26 cellular contexts compared by ENCODE assay signal in the genomic region with DNA sequence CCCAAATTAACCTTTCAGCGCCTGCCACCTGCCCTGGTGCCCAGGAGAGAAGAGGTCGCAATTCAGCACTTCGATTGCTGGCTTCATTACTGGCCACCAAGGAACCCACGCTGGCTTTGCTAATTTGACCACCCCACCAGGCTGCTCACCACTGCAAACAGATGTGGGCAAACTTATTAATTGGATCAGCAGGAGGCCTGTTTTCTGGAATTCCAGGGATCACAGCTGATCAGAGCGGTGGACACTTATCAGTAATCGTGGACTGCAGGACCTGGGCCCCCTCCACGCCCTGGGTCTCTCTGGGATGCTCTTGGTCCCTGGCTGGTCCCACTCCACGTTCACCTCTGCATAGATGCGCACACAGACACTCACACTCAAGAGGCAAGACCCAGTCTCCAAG. TPM values are rescaled to one million over a fixed set of nuclear protein-coding genes. Genes with fewer than 3 reads are reported as not detected.
A peak's percentile ranks its signal among the peaks of the same experiment; 100 is the strongest.
DNase-seq lines count a peak whose midpoint lies in the region; ATAC-seq, FAIRE-seq and TF ChIP-seq lines count a peak whose summit lies in the region.
"Had no signal": no experiment of that assay in that cellular context is flagged by ENCODE, and none has a peak within 500 bp of the region (broad histone marks: within the 10 kb centered on the region; RNA-seq: fewer than 3 reads in every experiment).

No MANE protein-coding gene starts in this region.

- no peak for TF ChIP-seq RAD21 in H1 (IDR thresholded peaks at IDR 0.05 in 1 of 2, conservative IDR thresholded peaks at IDR 0.05 in 1 of 2; ENCODE audit: low read depth in 2 of 2, low read length in 2 of 2)

- H3K56ac ChIP-seq in H1 (replicated peaks; ENCODE audit: insufficient read length, low read depth, low read length): no peak overlapping the region

- H2AK5ac ChIP-seq in H1 (ENCODE audit: low read depth, low read length) (no peak overlapping the region), neuronal stem cell (ENCODE audit: low read depth, low read length) (no peak overlapping the region)

- H3K27ac ChIP-seq in BLaER1 treated with 17β-estradiol and CSF1 and Interleukin-3, amounts not matched to agents 10 nM and 100 nM: no peak overlapping the region
- H3K27ac ChIP-seq in H1 (ENCODE audit: low read depth, low read length) (no peak overlapping the region), neuronal stem cell (replicated peaks; ENCODE audit: low read length) (no peak overlapping the region), gastrocnemius medialis (no peak overlapping the region)

- no peak overlapping the region for H2BK120ac ChIP-seq in H1 (replicated peaks; ENCODE audit: low read depth, low read length)
- H2BK120ac ChIP-seq in neuronal stem cell (ENCODE audit: low read depth, low read length): no peak overlapping the region

- H2BK5ac ChIP-seq in H1 (ENCODE audit: low read depth, low read length) (no peak overlapping the region), neuronal stem cell (ENCODE audit: low read length) (peak overlapping the region; percentile 19)

- no peak for TF ChIP-seq CTCF in H1 (IDR thresholded peaks at IDR 0.05; ENCODE audit: control extremely low read depth in 1 of 3, insufficient read depth in 1 of 3, low read depth in 1 of 3, low read length in 3 of 3)
- no peak for TF ChIP-seq CTCF in gastrocnemius medialis (IDR thresholded peaks at IDR 0.05 in 4 of 5, conservative IDR thresholded peaks at IDR 0.05 in 1 of 5)
- TF ChIP-seq CTCF in omental fat pad (IDR thresholded peaks at IDR 0.05): no peak

- no peak overlapping the region for H3K4me3 ChIP-seq in BLaER1 treated with 17β-estradiol and CSF1 and Interleukin-3, amounts not matched to agents 10 nM and 100 nM
- H3K4me3 ChIP-seq in H1 (ENCODE audit: extremely low read depth in 1 of 4, insufficient read depth in 2 of 4, low read depth in 3 of 4, low read length in 4 of 4): no peak overlapping the region
- H3K4me3 ChIP-seq in neuronal stem cell (ENCODE audit: low read length in 2 of 2): no peak overlapping the region
- H3K4me3 ChIP-seq in gastrocnemius medialis: no peak overlapping the region
- H3K4me3 ChIP-seq: GM12878 had no signal

- H4K20me1 ChIP-seq in BLaER1 treated with 17β-estradiol and CSF1 and Interleukin-3, amounts not matched to agents 10 nM and 100 nM: no peaks in the 10 kb centered on the region; a peak in 1 of 22 replicates
- H4K20me1 ChIP-seq in H1 (replicated peaks in 1 of 2; ENCODE audit: control insufficient read depth in 1 of 2, insufficient read depth in 2 of 2, low read length in 2 of 2): peaks cover 0 to 6% of the 10 kb centered on the region in 2 experiments

- H3K18ac ChIP-seq in H1 (ENCODE audit: extremely low read depth, low read length) (no peak overlapping the region), neuronal stem cell (ENCODE audit: low read length) (peak overlapping the region; percentile 70)

- H4K5ac ChIP-seq in H1 (ENCODE audit: insufficient read length, low read depth, low read length): no peak overlapping the region

- H2BK12ac ChIP-seq in H1 (ENCODE audit: low read depth, low read length) (no peak overlapping the region), neuronal stem cell (ENCODE audit: low read length) (no peak overlapping the region)

- no peaks in the 10 kb centered on the region for H3K36me3 ChIP-seq in BLaER1 treated with 17β-estradiol and CSF1 and Interleukin-3, amounts not matched to agents 10 nM and 100 nM
- H3K36me3 ChIP-seq in H1 (ENCODE audit: control insufficient read depth in 2 of 4, insufficient read depth in 4 of 4, low read length in 3 of 4) (no peaks in the 10 kb centered on the region), neuronal stem cell (replicated peaks in 1 of 2; ENCODE audit: control insufficient read depth in 2 of 2, insufficient read depth in 2 of 2, low read length in 2 of 2) (no peaks in the 10 kb centered on the region), gastrocnemius medialis (no peaks in the 10 kb centered on the region)

- no peaks in the 10 kb centered on the region for H3K9me3 ChIP-seq in BLaER1 treated with 17β-estradiol and CSF1 and Interleukin-3, amounts not matched to agents 10 nM and 100 nM (replicated peaks in 1 of 11)
- no peaks in the 10 kb centered on the region for H3K9me3 ChIP-seq in H1 (ENCODE audit: insufficient read depth in 2 of 2, low read depth in 1 of 2, low read length in 1 of 2)
- H3K9me3 ChIP-seq in neuronal stem cell (replicated peaks in 1 of 2; ENCODE audit: control insufficient read depth in 2 of 2, insufficient read depth in 1 of 2, low read depth in 1 of 2, low read length in 2 of 2): no peaks in the 10 kb centered on the region
- no peaks in the 10 kb centered on the region for H3K9me3 ChIP-seq in gastrocnemius medialis
- H3K9me3 ChIP-seq: BE2C had no signal

- peaks cover 0 to 27% (median 0%) of the 10 kb centered on the region in 11 experiments; a peak in 6 of 22 replicates for H3K27me3 ChIP-seq in BLaER1 treated with 17β-estradiol and CSF1 and Interleukin-3, amounts not matched to agents 10 nM and 100 nM
- H3K27me3 ChIP-seq in H1 (replicated peaks in 1 of 4; ENCODE audit: control insufficient read depth in 3 of 4, extremely low read depth in 1 of 4, insufficient read depth in 3 of 4, low read length in 3 of 4): peaks cover 0 to 5% (median 1%) of the 10 kb centered on the region in 4 experiments; a peak in 3 of 7 replicates
- H3K27me3 ChIP-seq in neuronal stem cell (ENCODE audit: control insufficient read depth in 3 of 3, insufficient read depth in 3 of 3, low read depth in 1 of 3, low read length in 3 of 3): peaks cover 0 to 73% (median 1%) of the 10 kb centered on the region in 3 experiments
- peaks cover 0 to 3% (median 0%) of the 10 kb centered on the region in 3 donors for H3K27me3 ChIP-seq in gastrocnemius medialis
- H3K27me3 ChIP-seq: BE2C had no signal

- peaks cover 33 to 92% (median 86%) of the 10 kb centered on the region in 10 experiments for H3K4me1 ChIP-seq in BLaER1 treated with 17β-estradiol and CSF1 and Interleukin-3, amounts not matched to agents 10 nM and 100 nM
- H3K4me1 ChIP-seq in H1 (replicated peaks in 1 of 4; ENCODE audit: control insufficient read depth in 3 of 4, insufficient read depth in 4 of 4, low read length in 3 of 4) (peaks cover 0 to 19% (median 17%) of the 10 kb centered on the region in 4 experiments; a peak in 6 of 7 replicates), neuronal stem cell (ENCODE audit: control insufficient read depth in 2 of 2, insufficient read depth in 1 of 2, low read depth in 1 of 2, low read length in 2 of 2) (peaks cover 4 to 17% of the 10 kb centered on the region in 2 donors), gastrocnemius medialis (no peaks in the 10 kb centered on the region)

- H2AFZ ChIP-seq in H1 (ENCODE audit: low read length): no peak overlapping the region
- H2AFZ ChIP-seq in neuronal stem cell (ENCODE audit: low read length): no peak overlapping the region

- peak overlapping the region in 1 of 11 experiments; percentile 44; a peak in 1 of 22 replicates for H3K9ac ChIP-seq in BLaER1 treated with 17β-estradiol and CSF1 and Interleukin-3, amounts not matched to agents 10 nM and 100 nM
- H3K9ac ChIP-seq in H1 (replicated peaks in 1 of 4; ENCODE audit: extremely low read depth in 1 of 4, low read depth in 3 of 4, low read length in 3 of 4): no peak overlapping the region
- no peak overlapping the region for H3K9ac ChIP-seq in neuronal stem cell (ENCODE audit: low read depth, low read length, poor library complexity)

- TF ChIP-seq POLR2A in H1 (IDR thresholded peaks at IDR 0.05; ENCODE audit: control extremely low read depth in 1 of 2, low read depth in 2 of 2, low read length in 2 of 2): no peak
- no peak for TF ChIP-seq POLR2A in gastrocnemius medialis (IDR thresholded peaks at IDR 0.05)

- H3K23ac ChIP-seq in H1 (ENCODE audit: insufficient read length) (no peak overlapping the region), neuronal stem cell (ENCODE audit: low read depth, low read length, poor library complexity) (no peak overlapping the region)

- H4K91ac ChIP-seq in H1 (replicated peaks; ENCODE audit: insufficient read length, low read length): no peak overlapping the region
- H4K91ac ChIP-seq in neuronal stem cell (ENCODE audit: low read depth, low read length, poor library complexity): no peak overlapping the region

- POLR2A ChIA-PET in H1 (lab: Charles Lee; ENCODE audit: partially characterized antibody): interaction anchor here (0.8 kb wide), 1 partner anchor 34 kb away, joined by 3 read pairs; no protein-coding TSS in a partner anchor

- no peaks in the 10 kb centered on the region for H3K23me2 ChIP-seq in H1 (ENCODE audit: low read depth, low read length)

- H3K79me1 ChIP-seq in H1 (ENCODE audit: low read depth, low read length) (no peaks in the 10 kb centered on the region), neuronal stem cell (ENCODE audit: low read depth, low read length) (peaks cover 2% of the 10 kb centered on the region)

- H2BK20ac ChIP-seq in H1 (ENCODE audit: low read length): no peak overlapping the region

- in situ Hi-C loops in gastrocnemius medialis (cut with MboI; ENCODE audit: low sequenced_read_pairs in 4 of 4): no loop called here

- H3K14ac ChIP-seq in H1 (ENCODE audit: insufficient read length) (no peak overlapping the region), neuronal stem cell (ENCODE audit: low read length) (no peak overlapping the region)

- CTCF ChIA-PET in H1 (lab: Charles Lee; ENCODE audit: partially characterized antibody): interaction anchor here (0.9 to 4.4 kb wide), 12 partner anchors 11 to 142 kb away, joined by 3 to 19 read pairs (median 4); no protein-coding TSS in a partner anchor

- WGBS in H1 (ENCODE audit: extremely low coverage in 1 of 2, insufficient coverage in 1 of 2, insufficient read length in 1 of 2, insufficient replicate concordance in 2 of 2, low coverage in 1 of 2, low lambda C conversion rate in 2 of 2, missing lambda C conversion rate in 1 of 2), 2 experiments: 83% methylated on average over 9 of the region's 9 CpGs; no CpG with 5 or more reads in 1 of the 2 experiments
- WGBS in neuronal stem cell (ENCODE audit: extremely low coverage in 2 of 2, insufficient read length in 2 of 2, insufficient replicate concordance in 1 of 2), 2 donors: no CpG with 5 or more reads among the region's 9 CpGs

- no peaks in the 10 kb centered on the region for H3K79me2 ChIP-seq in H1 (ENCODE audit: control insufficient read depth in 1 of 2, insufficient read depth in 2 of 2, low read length in 2 of 2)

- H3K4ac ChIP-seq in H1 (replicated peaks; ENCODE audit: insufficient read length, low read depth, low read length): no peak overlapping the region
- no peak overlapping the region for H3K4ac ChIP-seq in neuronal stem cell (ENCODE audit: low read length)

- H2BK15ac ChIP-seq in H1 (ENCODE audit: low read length) (no peak overlapping the region), neuronal stem cell (ENCODE audit: low read length) (no peak overlapping the region)

- no peak for FAIRE-seq in H1 (lab: Jason Lieb, UNC)
- FAIRE-seq: A204.1, GM12878, GM12892, GM18507 had no signal

- no peak for DNase-seq in H1 (ENCODE audit: low read depth in 1 of 2, low spot score in 2 of 2)
- no peak for DNase-seq in neuronal stem cell (ENCODE audit: low spot score)
- DNase-seq in UCSD-AML1 (lab: John Stamatoyannopoulos, UW; ENCODE audit: unreplicated experiment): no peak
- DNase-seq in gastrocnemius medialis: no peak
- DNase-seq in omental fat pad (ENCODE audit: low spot score): no peak
- DNase-seq in activated CD8-positive, alpha-beta memory T cell treated with anti-CD3 and anti-CD28 coated beads, Interleukin-2, amount 50 U/mL, for 48 hours: no peak
- DNase-seq: 8988T; ACHN; BE2C; C1 segment of cervical spinal cord; CD4-positive, CD25-positive, alpha-beta regulatory T cell; CD8-positive, alpha-beta memory T cell; COR-L47; DMS 273 treated with DMSO at 0.1 percent for 48 hours; DMS153; DMS53; DMS79; DND-41; EL; GDM1 had no signal

- H4K8ac ChIP-seq in H1 (ENCODE audit: extremely low read depth, insufficient read depth, low read length) (peak overlapping the region; percentile 82), neuronal stem cell (ENCODE audit: low read depth, low read length) (no peak overlapping the region)

- H3K4me2 ChIP-seq in BLaER1 treated with 17β-estradiol and CSF1 and Interleukin-3, amounts not matched to agents 10 nM and 100 nM: peak overlapping the region in 6 of 11 experiments; percentile 1 to 91 (median 74); a peak in 10 of 22 replicates
- H3K4me2 ChIP-seq in H1 (ENCODE audit: insufficient read depth in 1 of 2, low read depth in 2 of 2, low read length in 2 of 2): no peak overlapping the region
- no peak overlapping the region for H3K4me2 ChIP-seq in neuronal stem cell (ENCODE audit: insufficient read depth, low read length, poor library complexity, severe bottlenecking)

- intact Hi-C loops in gastrocnemius medialis (cut with DNase I; ENCODE audit: low total_unique reads): no loop called here

- TF ChIP-seq EP300 in H1 (IDR thresholded peaks at IDR 0.05; ENCODE audit: borderline replicate concordance in 1 of 2, low read depth in 2 of 2, low read length in 2 of 2): no peak

- ATAC-seq in SK-N-SH treated with all-trans-retinoic acid at 6 μM for 48 hours: no peak
- no peak for ATAC-seq in gastrocnemius medialis
- ATAC-seq in omental fat pad (ENCODE audit: low FRiP score): no peak
- ATAC-seq: GM12878 had no signal

RNA-seq across cellular contexts. Expression of a gene that starts 27.8 kb away (rescaled TPM):
- total RNA-seq in H1 (2021; fragmentation: NEBNext Ultra II Directional; extraction: Animal tissue kit (Norgen Biotek cat#: 25700)): 2.1 and 3.0 TPM in 2 replicates
- polyA plus RNA-seq in H1 (2011; rRNA removed): 2.9 and 3.7 TPM in 2 replicates
- 2.7 TPM for polyA plus RNA-seq in H1 (2011; cell fraction: cytosol; rRNA removed)
- 5.0 TPM for polyA plus RNA-seq in H1 (2011; cell fraction: nucleus; rRNA removed)
- 2.0 to 3.5 TPM (median 2.7 TPM) in 4 replicates for polyA plus RNA-seq in H1 (2012, experiment 1 of 2)
- 1.5 TPM for polyA plus RNA-seq in H1 (2012, experiment 2 of 2)
- 1.6 TPM for polyA plus RNA-seq in H1 (2013, experiment 1 of 2)
- polyA plus RNA-seq in H1 (2013, experiment 2 of 2): 1.8 TPM
- 1.0 and 1.7 TPM in 2 replicates for polyA minus RNA-seq in H1 (2011; rRNA and poly(A)+ RNA removed)
- 1.4 TPM for polyA minus RNA-seq in H1 (2011; cell fraction: cytosol; rRNA and poly(A)+ RNA removed)
- polyA minus RNA-seq in H1 (2011; cell fraction: nucleus; rRNA and poly(A)+ RNA removed): 1.9 TPM
- 20.9 TPM for polyA plus RNA-seq in neuronal stem cell (2013, experiment 1 of 2)
- 20.1 TPM for polyA plus RNA-seq in neuronal stem cell (2013, experiment 2 of 2)
- total RNA-seq in gastrocnemius medialis (under 1 TPM in 3 of 4 donors, not detected in 1; 0.25 to 0.49 (median 0.26) TPM), omental fat pad (1 to 10 TPM; 1.0 to 8.6 (median 1.6) TPM)

Comparison
In these comparisons a context has a peak if more than half of its experiments do, and no peak if none do; other contexts are left out.
1. H3K4me2 ChIP-seq: peak in BLaER1 treated with 17β-estradiol and CSF1 and Interleukin-3, amounts not matched to agents 10 nM and 100 nM (6 of 11); none in H1 (0 of 2) and neuronal stem cell (single experiment).